In the genomic region with DNA sequence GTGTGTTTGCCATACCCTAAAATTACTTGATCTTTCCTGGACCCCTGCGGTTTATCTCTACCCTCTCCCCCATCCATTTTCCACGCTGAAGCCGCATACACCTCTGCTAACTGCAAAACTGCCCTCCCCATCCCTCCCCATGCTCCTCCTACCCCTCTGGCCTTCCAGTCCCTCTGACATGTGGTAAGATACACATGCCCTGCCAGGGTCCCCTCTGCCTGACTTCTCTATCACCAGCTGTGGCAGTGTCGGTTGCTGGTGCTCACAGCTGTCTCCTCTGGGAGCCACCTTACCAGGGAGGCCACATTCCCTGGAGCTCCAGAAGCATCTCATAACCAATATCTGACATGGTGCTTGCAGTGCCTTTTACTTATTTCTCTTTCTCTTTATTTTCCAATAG, we compare ENCODE assay signal across 23 cellular contexts. TPM values are rescaled to one million over a fixed set of nuclear protein-coding genes. Genes with fewer than 3 reads are reported as not detected.
"Had no signal": no experiment of that assay in that cellular context is flagged by ENCODE, and none has a peak within 500 bp of the region (broad histone marks: within the 10 kb centered on the region; RNA-seq: fewer than 3 reads in every experiment).

No MANE protein-coding gene starts in this region.

- H3K4me3 ChIP-seq: cardiac muscle cell, gastroesophageal sphincter, heart left ventricle, hepatocyte, left lung, lower lobe of right lung, mucosa of descending colon, psoas muscle, right lobe of liver, transverse colon, upper lobe of right lung, vagina had no signal

- H3K4me2 ChIP-seq: hepatocyte had no signal

- H3K9me3 ChIP-seq: gastroesophageal sphincter, heart left ventricle, left lung, lower lobe of right lung, mucosa of descending colon, psoas muscle, right lobe of liver, transverse colon, upper lobe of right lung, vagina had no signal

- H3K4me1 ChIP-seq: foreskin keratinocyte, right lobe of liver had no signal

- H2AFZ ChIP-seq: hepatocyte had no signal

- H3K36me3 ChIP-seq: cardiac muscle cell, gastroesophageal sphincter, heart left ventricle, left lung, lower lobe of right lung, right lobe of liver, transverse colon, upper lobe of right lung, vagina had no signal

- H3K27ac ChIP-seq: cardiac muscle cell, foreskin keratinocyte, gastroesophageal sphincter, hepatocyte, left lung, lower lobe of right lung, right lobe of liver, transverse colon, upper lobe of right lung, vagina had no signal

- H3K27me3 ChIP-seq: cardiac muscle cell, gastroesophageal sphincter, heart left ventricle, hepatocyte, left lung, right lobe of liver, transverse colon, upper lobe of right lung, vagina had no signal

- DNase-seq: cortex of kidney; effector memory CD8-positive, alpha-beta T cell; heart left ventricle; kidney; left lung; lower lobe of right lung; mucosa of descending colon; naive B cell; psoas muscle; retina; right lobe of liver; stimulated activated CD4-positive, alpha-beta T cell treated with anti-CD3 and anti-CD28 coated beads, Interleukin-2, amount 100 ng/mL, for 24 hours; stimulated activated CD4-positive, alpha-beta T cell treated with anti-CD3 and anti-CD28 coated beads, Interleukin-4, amount 100 ng/mL, for 24 hours; stimulated activated naive CD4-positive, alpha-beta T cell treated with Interleukin-2 at 50 U/mL for 16 hours; transverse colon; upper lobe of right lung had no signal

- ATAC-seq: effector memory CD8-positive, alpha-beta T cell; foreskin keratinocyte; gastroesophageal sphincter; left lung; lower lobe of right lung; mucosa of descending colon; natural killer cell treated with Interleukin-12 subunit alpha and Interleukin-12 subunit beta and Interleukin-15 and Interleukin-18, amount 100 ng/mL, for 72 hours; psoas muscle; right lobe of liver; stimulated activated effector memory CD8-positive, alpha-beta T cell treated with anti-CD3 and anti-CD28 coated beads, Interleukin-12 subunit alpha, Interleukin-12 subunit beta, amount 100 ng/mL, for 72 hours; upper lobe of right lung had no signal

RNA-seq across cellular contexts. Expression of gene COL15A1, which starts 58.9 kb away (rescaled TPM):
- total RNA-seq: foreskin keratinocyte had no signal
